ENCODE assay signal across 21 cellular contexts in genomic region chr7:46835556-46835955, GRCh38.
DNase-seq lines count a peak whose midpoint lies in the region; ATAC-seq, FAIRE-seq and TF ChIP-seq lines count a peak whose summit lies in the region.
"Had no signal": no experiment of that assay in that cellular context is flagged by ENCODE, and none has a peak within 500 bp of the region (broad histone marks: within the 10 kb centered on the region; RNA-seq: fewer than 3 reads in every experiment).

No MANE protein-coding gene starts in this region.

- H3K27me3 ChIP-seq in astrocyte (ENCODE audit: insufficient read depth, low read length) = no peaks in the 10 kb centered on the region
- H3K27me3 ChIP-seq in thoracic aorta (replicated peaks; ENCODE audit: insufficient read depth) = no peaks in the 10 kb centered on the region
- H3K27me3 ChIP-seq: BLaER1 had no signal

- no peaks in the 10 kb centered on the region for H4K20me1 ChIP-seq in astrocyte (ENCODE audit: insufficient read depth, low read length)
- H4K20me1 ChIP-seq: BLaER1 had no signal

- H3K79me2 ChIP-seq in astrocyte (ENCODE audit: insufficient read depth, low read length) = no peaks in the 10 kb centered on the region

- no peaks in the 10 kb centered on the region for H3K36me3 Mint-ChIP-seq in astrocyte (ENCODE audit: low read depth, unreplicated experiment)

- H3K4me1 Mint-ChIP-seq in astrocyte (ENCODE audit: low read depth, unreplicated experiment) = peaks cover 5% of the 10 kb centered on the region
- H3K4me1 Mint-ChIP-seq: GM23338 had no signal

- H3K4me3 ChIP-seq in astrocyte (ENCODE audit: insufficient read depth, low read depth, low read length) = no peak overlapping the region
- H3K4me3 ChIP-seq in fibroblast of pulmonary artery (replicated peaks; ENCODE audit: low read depth, low read length) = no peak overlapping the region
- no peak overlapping the region for H3K4me3 ChIP-seq in thoracic aorta
- H3K4me3 ChIP-seq: BLaER1, GM23338, HAP-1 had no signal

- no peak overlapping the region for H2AFZ ChIP-seq in astrocyte (ENCODE audit: low read depth, low read length)
- H2AFZ ChIP-seq: GM23338 had no signal

- H3K27ac ChIP-seq in astrocyte (ENCODE audit: low read depth, low read length) (no peak overlapping the region), thoracic aorta (peak overlapping the region; percentile 3 to 30)
- H3K27ac ChIP-seq: BLaER1 had no signal

- TF ChIP-seq CTCF in astrocyte (IDR thresholded peaks at IDR 0.05; ENCODE audit: insufficient read depth, low read depth, low read length) (no peak), fibroblast of pulmonary artery (IDR thresholded peaks at IDR 0.05; ENCODE audit: low read length, missing control alignments) (no peak), thoracic aorta (IDR thresholded peaks at IDR 0.05) (no peak)

- H3K36me3 ChIP-seq in astrocyte (ENCODE audit: insufficient read depth, low read length) (no peaks in the 10 kb centered on the region), thoracic aorta (no peaks in the 10 kb centered on the region)
- H3K36me3 ChIP-seq: BLaER1, HAP-1 had no signal

- H3K9me3 Mint-ChIP-seq in astrocyte (ENCODE audit: unreplicated experiment) = no peaks in the 10 kb centered on the region
- H3K9me3 Mint-ChIP-seq: GM23338 had no signal

- H3K4me2 ChIP-seq in astrocyte (ENCODE audit: low read length) = no peak overlapping the region
- H3K4me2 ChIP-seq: BLaER1, GM23338 had no signal

- no peak overlapping the region for H3K9ac ChIP-seq in astrocyte (ENCODE audit: low read length)
- H3K9ac ChIP-seq: BLaER1 had no signal

- ATAC-seq in thoracic aorta (ENCODE audit: insufficient number of reproducible peaks, low FRiP score, low read depth) = no peak
- no peak for ATAC-seq in GM21723 (IDR thresholded peaks at IDR 0.05; ENCODE audit: unreplicated experiment)
- ATAC-seq: GM23338 had no signal

- DNase-seq in M059J (ENCODE audit: low read depth) (peak; percentile 18), astrocyte (ENCODE audit: low read depth) (peak; percentile 49), fibroblast of pulmonary artery (ENCODE audit: low read depth) (peak; percentile 4), thoracic aorta (ENCODE audit: low spot score) (no peak), Kasumi-1 (lab: John Stamatoyannopoulos, UW) (no peak), 8988T (no peak)
- DNase-seq: CD4-positive, alpha-beta T cell; COR-L47; DMS79; KG1; NCI-H1105; NCI-H146; NCI-H2029 treated with DMSO at 0.1 percent for 48 hours; NCI-H2171; NCI-H524 treated with DMSO at 0.1 percent for 48 hours; SHP77 had no signal

- H3K9me3 ChIP-seq in astrocyte (ENCODE audit: insufficient read depth, low read depth, low read length) = no peaks in the 10 kb centered on the region
- no peaks in the 10 kb centered on the region for H3K9me3 ChIP-seq in thoracic aorta
- H3K9me3 ChIP-seq: BLaER1, HAP-1 had no signal

- FAIRE-seq in astrocyte (lab: Jason Lieb, UNC) = no peak
- FAIRE-seq: GM12891 had no signal

- H3K27me3 Mint-ChIP-seq in astrocyte (ENCODE audit: low read depth, unreplicated experiment) = no peaks in the 10 kb centered on the region
- H3K27me3 Mint-ChIP-seq: CD4-positive, alpha-beta T cell had no signal

- H3K4me1 ChIP-seq in astrocyte (ENCODE audit: insufficient read depth, low read length) (no peaks in the 10 kb centered on the region), thoracic aorta (ENCODE audit: control insufficient read depth in 1 of 2, low read depth in 2 of 2) (peaks cover 12 to 33% of the 10 kb centered on the region in 2 donors)
- H3K4me1 ChIP-seq: BLaER1, HAP-1 had no signal

- H3K27ac Mint-ChIP-seq in astrocyte (ENCODE audit: unreplicated experiment) = no peak overlapping the region
- H3K27ac Mint-ChIP-seq: CD4-positive, alpha-beta T cell; GM23338 had no signal

- no peak overlapping the region for H3K4me3 Mint-ChIP-seq in astrocyte (ENCODE audit: unreplicated experiment)
- H3K4me3 Mint-ChIP-seq: CD4-positive, alpha-beta T cell; GM23338 had no signal

Comparison
In these comparisons a context has a peak if more than half of its experiments do, and no peak if none do; other contexts are left out.
1. DNase-seq: peak in M059J (single experiment), astrocyte (single experiment) and fibroblast of pulmonary artery (single experiment); none in thoracic aorta (single experiment), Kasumi-1 (0 of 2) and 8988T (single experiment).